In the genomic region with DNA sequence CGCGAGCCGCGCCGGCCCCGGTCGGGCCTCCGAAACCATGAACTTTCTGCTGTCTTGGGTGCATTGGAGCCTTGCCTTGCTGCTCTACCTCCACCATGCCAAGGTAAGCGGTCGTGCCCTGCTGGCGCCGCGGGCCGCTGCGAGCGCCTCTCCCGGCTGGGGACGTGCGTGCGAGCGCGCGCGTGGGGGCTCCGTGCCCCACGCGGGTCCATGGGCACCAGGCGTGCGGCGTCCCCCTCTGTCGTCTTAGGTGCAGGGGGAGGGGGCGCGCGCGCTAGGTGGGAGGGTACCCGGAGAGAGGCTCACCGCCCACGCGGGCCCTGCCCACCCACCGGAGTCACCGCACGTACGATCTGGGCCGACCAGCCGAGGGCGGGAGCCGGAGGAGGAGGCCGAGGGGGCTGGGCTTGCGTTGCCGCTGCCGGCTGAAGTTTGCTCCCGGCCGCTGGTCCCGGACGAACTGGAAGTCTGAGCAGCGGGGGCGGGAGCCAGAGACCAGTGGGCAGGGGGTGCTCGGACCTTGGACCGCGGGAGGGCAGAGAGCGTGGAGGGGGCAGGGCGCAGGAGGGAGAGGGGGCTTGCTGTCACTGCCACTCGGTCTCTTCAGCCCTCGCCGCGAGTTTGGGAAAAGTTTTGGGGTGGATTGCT, we compare ENCODE assay signal across 8 cellular contexts. TPM values are rescaled to one million over a fixed set of nuclear protein-coding genes. Genes with fewer than 3 reads are reported as not detected.
DNase-seq lines count a peak whose midpoint lies in the region; ATAC-seq and TF ChIP-seq lines count a peak whose summit lies in the region.

No MANE protein-coding gene starts in this region.

- no peaks in the 10 kb centered on the region for H3K27me3 ChIP-seq in mammary epithelial cell (ENCODE audit: insufficient read depth, low read length)

- peaks cover 3% of the 10 kb centered on the region for H4K20me1 ChIP-seq in mammary epithelial cell (ENCODE audit: insufficient read depth, low read length)

- peak overlapping the region; percentile 92 for H3K9ac ChIP-seq in mammary epithelial cell (ENCODE audit: insufficient read depth, low read length)

- peak overlapping the region; percentile 47 for H2AFZ ChIP-seq in mammary epithelial cell (ENCODE audit: low read depth, low read length)

- CTCF ChIA-PET in mammary epithelial cell (lab: Charles Lee; ENCODE audit: low non-redundant PET), result no interaction called here

- H3K79me2 ChIP-seq in mammary epithelial cell (ENCODE audit: insufficient read depth, low read length), result peaks cover 64% of the 10 kb centered on the region

- dilution Hi-C loops in mammary epithelial cell (cut with HindIII; ENCODE audit: low sequenced_read_pairs), result no loop called here

- H3K27ac ChIP-seq in mammary epithelial cell (ENCODE audit: insufficient read depth, low read depth, low read length), result peak overlapping the region; percentile 77

- 1% methylated on average over 14 of the region's 66 CpGs for WGBS in mammary epithelial cell (ENCODE audit: low coverage, missing lambda C conversion rate)

- H3K4me2 ChIP-seq in mammary epithelial cell (ENCODE audit: insufficient read depth, low read depth, low read length), result peak overlapping the region; percentile 40

- H3K9me3 ChIP-seq in mammary epithelial cell (replicated peaks; ENCODE audit: insufficient read depth, low read length), result no peaks in the 10 kb centered on the region

- peaks cover 30% of the 10 kb centered on the region for H3K4me1 ChIP-seq in mammary epithelial cell (ENCODE audit: insufficient read depth, low read length)

- no peak for TF ChIP-seq CTCF in GM12865 (IDR thresholded peaks at IDR 0.05; ENCODE audit: insufficient read depth, low read depth, low read length, missing control alignments)
- TF ChIP-seq CTCF in WI38 (IDR thresholded peaks at IDR 0.05; ENCODE audit: low read depth, low read length), result no peak
- no peak for TF ChIP-seq CTCF in mammary epithelial cell (conservative IDR thresholded peaks at IDR 0.05 in 1 of 2, IDR thresholded peaks at IDR 0.05 in 1 of 2; ENCODE audit: extremely low read depth in 1 of 2, insufficient read depth in 1 of 2, low read depth in 1 of 2, low read length in 2 of 2)

- H3K4me3 ChIP-seq in GM12865 (ENCODE audit: low read depth, low read length) (peak overlapping the region; percentile 88), WI38 (ENCODE audit: low read depth, low read length) (peak overlapping the region; percentile 97), mammary epithelial cell (replicated peaks in 1 of 3; ENCODE audit: insufficient read depth in 1 of 3, low read depth in 2 of 3, low read length in 3 of 3) (peak overlapping the region; percentile 97 to 98 (median 98))

- intact Hi-C loops in mammary epithelial cell (cut with micrococcal nuclease), result loop anchor here (5.0 to 10.0 kb wide), 2 partner anchors 86 to 463 kb away; no protein-coding TSS in a partner anchor

- in situ Hi-C loops in KBM-7 (cut with MboI; ENCODE audit: low pct_unique_long_range_greater_than_20kb, low sequenced_read_pairs) (no loop called here), mammary epithelial cell (cut with MboI; ENCODE audit: low sequenced_read_pairs in 2 of 2) (loop anchor here in 1 of 2 donors (5.0 to 10.0 kb wide), 3 partner anchors 49 to 291 kb away; no protein-coding TSS in a partner anchor)

- H3K36me3 ChIP-seq in mammary epithelial cell (ENCODE audit: insufficient read depth, low read length), result peaks cover 19% of the 10 kb centered on the region

- peak; percentile 77 for DNase-seq in GM12865 (ENCODE audit: low read depth)
- DNase-seq in KBM-7, result peak; percentile 57
- DNase-seq in mammary epithelial cell, result peak; percentile 54
- DNase-seq in islet precursor cell, result peak; percentile 79
- DNase-seq in stimulated activated CD4-positive, alpha-beta T cell treated with anti-CD3 and anti-CD28 coated beads, Interleukin-12 subunit alpha, Interleukin-12 subunit beta, amount 100 ng/mL, for 48 hours (ENCODE audit: low read depth in 2 of 3, low spot score in 1 of 3), result peak; percentile 34 to 62 (median 54)
- no peak for DNase-seq in amniotic stem cell (lab: John Stamatoyannopoulos, UW)

- no peak for ATAC-seq in GM21423 (IDR thresholded peaks at IDR 0.05; ENCODE audit: unreplicated experiment)

- no TSS peak for BruUV-seq in mammary epithelial cell (replicated peaks; lab: Mats Ljungman, UMichigan)

RNA-seq across cellular contexts. Expression of gene VEGFA, which starts 1.3 kb away (rescaled TPM):
- total RNA-seq in mammary epithelial cell, result 100 to 1,000 TPM; 161 to 313 TPM
- polyA plus RNA-seq in mammary epithelial cell, result 196 TPM
- 634 TPM for polyA minus RNA-seq in mammary epithelial cell
